9 cellular contexts compared by ENCODE assay signal in the genomic region with DNA sequence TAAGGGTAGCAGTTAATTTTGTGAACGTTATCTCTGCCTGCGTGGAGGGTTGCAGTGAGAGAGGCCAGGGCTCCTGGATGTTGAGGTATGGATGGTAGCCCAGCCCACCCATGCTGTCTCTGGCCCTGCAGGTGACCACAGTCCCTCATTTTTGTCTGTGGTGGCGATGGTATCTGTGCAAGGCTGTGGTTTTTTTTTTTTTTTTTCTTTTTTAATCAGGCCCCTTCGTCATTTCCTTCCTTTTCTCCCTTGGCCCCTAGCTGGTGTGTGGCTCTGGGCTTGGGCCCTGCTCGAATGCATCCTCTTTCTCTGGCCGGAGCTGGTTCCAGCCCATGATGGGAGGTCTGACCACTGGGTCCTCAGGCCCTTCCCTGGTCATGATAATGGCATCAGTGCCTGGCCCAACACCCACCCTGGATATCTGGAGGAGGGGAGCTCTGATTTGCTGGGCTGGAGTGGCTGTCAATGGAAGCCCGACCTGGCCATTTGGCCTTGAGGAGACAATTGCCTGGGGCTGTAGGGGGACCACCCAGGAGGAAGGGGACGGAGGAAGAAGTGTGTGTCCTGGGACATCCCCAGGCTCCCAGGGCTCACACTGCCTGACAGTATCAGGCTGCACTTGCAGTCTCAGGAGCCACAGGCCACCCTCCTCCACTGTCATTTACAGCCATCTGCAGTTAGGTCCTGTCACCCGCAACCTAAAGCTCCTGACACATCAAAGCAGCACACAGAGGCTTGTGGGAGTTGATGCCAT. TPM values are rescaled to one million over a fixed set of nuclear protein-coding genes. Genes with fewer than 3 reads are reported as not detected.
DNase-seq lines count a peak whose midpoint lies in the region; ATAC-seq and TF ChIP-seq lines count a peak whose summit lies in the region.
"Had no signal": no experiment of that assay in that cellular context is flagged by ENCODE, and none has a peak within 500 bp of the region (broad histone marks: within the 10 kb centered on the region; RNA-seq: fewer than 3 reads in every experiment).

No MANE protein-coding gene starts in this region.

- CTCF ChIA-PET in MCF 10A (lab: Yijun Ruan, JAX), result interaction anchor here (0.5 to 1.3 kb wide), 7 partner anchors 21 to 151 kb away, joined by 3 to 5 read pairs (median 4); no protein-coding TSS in a partner anchor

- peaks cover 34% of the 10 kb centered on the region for H3K27me3 Mint-ChIP-seq in MCF 10A (ENCODE audit: insufficient read depth, unreplicated experiment)

- H3K27ac Mint-ChIP-seq in MCF 10A (ENCODE audit: low read depth, unreplicated experiment), result no peak overlapping the region

- no peaks in the 10 kb centered on the region for H3K4me1 Mint-ChIP-seq in MCF 10A (ENCODE audit: insufficient read depth, unreplicated experiment)

- intact Hi-C loops in left colon (cut with DNase I, micrococcal nuclease), result loop anchor here in 1 of 2 donors (10.0 kb wide), 1 partner anchor 74 kb away; the partner anchor contains the start of gene TRIM11
- intact Hi-C loops in MCF 10A (cut with micrococcal nuclease), result no loop called here

- DNase-seq in ELF-1 (ENCODE audit: low read depth, low spot score) (peak; percentile 86), RPMI8226 (peak; percentile 32), left colon (no peak), MCF 10A (ENCODE audit: unreplicated experiment) (no peak), AG08396 (ENCODE audit: low spot score) (no peak), NCI-H1105 treated with DMSO at 0.1 percent for 48 hours (lab: John Stamatoyannopoulos, UW) (no peak), SHP77 (lab: John Stamatoyannopoulos, UW) (no peak)
- DNase-seq: stimulated activated CD4-positive, alpha-beta T cell treated with anti-CD3 and anti-CD28 coated beads, Interleukin-4, amount 100 ng/mL, for 24 hours had no signal

- ATAC-seq in GM21529 (IDR thresholded peaks at IDR 0.05; ENCODE audit: unreplicated experiment), result peak; percentile 67
- ATAC-seq in left colon, result peak; percentile 15

- H3K9me3 Mint-ChIP-seq in MCF 10A (ENCODE audit: unreplicated experiment), result no peaks in the 10 kb centered on the region

- TF ChIP-seq CTCF in MCF 10A (IDR thresholded peaks at IDR 0.05; ENCODE audit: unreplicated experiment), result no peak

- POLR2A ChIA-PET in MCF 10A (lab: Yijun Ruan, JAX), result interaction anchor here (0.6 to 2.8 kb wide), 4 partner anchors 8 to 1859 kb away, joined by 3 to 8 read pairs (median 5); partner anchors contain the start of gene RNF187

- H3K4me3 Mint-ChIP-seq in MCF 10A (ENCODE audit: unreplicated experiment), result no peak overlapping the region

- H3K36me3 Mint-ChIP-seq in MCF 10A (ENCODE audit: insufficient read depth, unreplicated experiment), result peaks cover 6% of the 10 kb centered on the region

- BruUV-seq in MCF 10A (replicated peaks; lab: Mats Ljungman, UMichigan), result no TSS peak

RNA-seq across cellular contexts. Expression of gene RNF187, which starts 8.1 kb away (rescaled TPM):
- total RNA-seq in left colon, result 10 to 100 TPM; 79.0 to 84.5 TPM
- total RNA-seq in MCF 10A (2022), result 167 and 244 TPM in 2 replicates

Comparison
In these comparisons a context has a peak if more than half of its experiments do, and no peak if none do; other contexts are left out.
1. DNase-seq: peak in ELF-1 (single experiment) and RPMI8226 (single experiment); none in left colon (0 of 2), MCF 10A (single experiment), AG08396 (single experiment), NCI-H1105 treated with DMSO at 0.1 percent for 48 hours (single experiment) and SHP77 (0 of 2).